Comparison of ENCODE assay signal across 15 cellular contexts in genomic region chr3:52221141-52221562, GRCh38. TPM values are rescaled to one million over a fixed set of nuclear protein-coding genes. Genes with fewer than 3 reads are reported as not detected.
DNase-seq lines count a peak whose midpoint lies in the region; ATAC-seq, FAIRE-seq and TF ChIP-seq lines count a peak whose summit lies in the region.
"Had no signal": no experiment of that assay in that cellular context is flagged by ENCODE, and none has a peak within 500 bp of the region (broad histone marks: within the 10 kb centered on the region; RNA-seq: fewer than 3 reads in every experiment).

No MANE protein-coding gene starts in this region.

- H3K4me1 Mint-ChIP-seq in activated naive CD4-positive, alpha-beta T cell treated with anti-CD3 and anti-CD28 coated beads, Interleukin-2, amount 10 ng/mL, durations not matched to agents 7 days and 5 days = peaks cover 96% of the 10 kb centered on the region
- peaks cover 91% of the 10 kb centered on the region for H3K4me1 Mint-ChIP-seq in stimulated activated effector memory CD8-positive, alpha-beta T cell treated with anti-CD3 and anti-CD28 coated beads, Interleukin-12 subunit alpha, Interleukin-12 subunit beta, amount 100 ng/mL, for 72 hours
- H3K4me1 Mint-ChIP-seq in HFFc6 (ENCODE audit: low read depth) = peaks cover 15% of the 10 kb centered on the region

- H3K9me2 ChIP-seq in Karpas-422 (replicated peaks; ENCODE audit: insufficient read depth, low read length) = no peaks in the 10 kb centered on the region

- H3K4ac ChIP-seq in H1 (replicated peaks; ENCODE audit: insufficient read length, low read depth, low read length) = no peak overlapping the region

- no peak for TF ChIP-seq CTCF in H1 (IDR thresholded peaks at IDR 0.05; ENCODE audit: control extremely low read depth in 1 of 3, insufficient read depth in 1 of 3, low read depth in 1 of 3, low read length in 3 of 3)
- no peak for TF ChIP-seq CTCF in HFFc6 (IDR thresholded peaks at IDR 0.05)

- H4K91ac ChIP-seq in H1 (replicated peaks; ENCODE audit: insufficient read length, low read length) = no peak overlapping the region

- ATAC-seq in stimulated activated effector memory CD8-positive, alpha-beta T cell treated with anti-CD3 and anti-CD28 coated beads, Interleukin-12 subunit alpha, Interleukin-12 subunit beta, amount 100 ng/mL, for 72 hours = no peak
- no peak for ATAC-seq in HG03139 (IDR thresholded peaks at IDR 0.05; ENCODE audit: unreplicated experiment)

- no peaks in the 10 kb centered on the region for H3K9me3 Mint-ChIP-seq in activated naive CD4-positive, alpha-beta T cell treated with anti-CD3 and anti-CD28 coated beads, Interleukin-2, amount 10 ng/mL, durations not matched to agents 7 days and 5 days
- no peaks in the 10 kb centered on the region for H3K9me3 Mint-ChIP-seq in stimulated activated effector memory CD8-positive, alpha-beta T cell treated with anti-CD3 and anti-CD28 coated beads, Interleukin-12 subunit alpha, Interleukin-12 subunit beta, amount 100 ng/mL, for 72 hours
- no peaks in the 10 kb centered on the region for H3K9me3 Mint-ChIP-seq in HFFc6
- H3K9me3 Mint-ChIP-seq: activated naive CD4-positive, alpha-beta T cell treated with anti-CD3 and anti-CD28 coated beads for 36 hours had no signal

- no peak for DNase-seq in activated naive CD4-positive, alpha-beta T cell treated with anti-CD3 and anti-CD28 coated beads, Interleukin-2, amount 10 ng/mL, durations not matched to agents 7 days and 5 days
- no peak for DNase-seq in activated naive CD4-positive, alpha-beta T cell (lab: John Stamatoyannopoulos, UW)
- DNase-seq in Karpas-422 = no peak
- peak in 1 of 2 experiments; percentile 43 for DNase-seq in H1 (ENCODE audit: low read depth in 1 of 2, low spot score in 2 of 2)
- no peak for DNase-seq in stimulated activated effector memory CD8-positive, alpha-beta T cell treated with anti-CD3 and anti-CD28 coated beads, Interleukin-12 subunit alpha, Interleukin-12 subunit beta, amount 100 ng/mL, for 72 hours (ENCODE audit: low spot score in 2 of 2)
- no peak for DNase-seq in HFFc6
- DNase-seq in nucleus accumbens (lab: John Stamatoyannopoulos, UW) = no peak

- H4K20me1 ChIP-seq in Karpas-422 (ENCODE audit: insufficient read depth, low read depth, low read length) = peaks cover 71% of the 10 kb centered on the region
- H4K20me1 ChIP-seq in H1 (replicated peaks in 1 of 2; ENCODE audit: control insufficient read depth in 1 of 2, insufficient read depth in 2 of 2, low read length in 2 of 2) = no peaks in the 10 kb centered on the region

- no peaks in the 10 kb centered on the region for H3K27me3 Mint-ChIP-seq in activated naive CD4-positive, alpha-beta T cell treated with anti-CD3 and anti-CD28 coated beads, Interleukin-2, amount 10 ng/mL, durations not matched to agents 7 days and 5 days
- H3K27me3 Mint-ChIP-seq in HFFc6 (ENCODE audit: insufficient read depth) = peaks cover 3% of the 10 kb centered on the region

- peak overlapping the region; percentile 14; the same call in 1 of the 2 replicates for H4K8ac ChIP-seq in H1 (ENCODE audit: extremely low read depth, insufficient read depth, low read length)

- FAIRE-seq in H1 (lab: Jason Lieb, UNC) = no peak
- FAIRE-seq: frontal cortex had no signal

- no peak overlapping the region for H2AK5ac ChIP-seq in H1 (ENCODE audit: low read depth, low read length)

- peak overlapping the region; percentile 61; the same call in 1 of the 2 replicates for H2BK15ac ChIP-seq in H1 (ENCODE audit: low read length)

- H3K4me1 ChIP-seq in Karpas-422 (ENCODE audit: low read length) (peaks cover 63% of the 10 kb centered on the region), H1 (replicated peaks in 1 of 4; ENCODE audit: control insufficient read depth in 3 of 4, insufficient read depth in 4 of 4, low read length in 3 of 4) (peaks cover 0 to 4% (median 3%) of the 10 kb centered on the region in 4 experiments; a peak in 5 of 7 replicates)

- TF ChIP-seq POLR2A in H1 (IDR thresholded peaks at IDR 0.05; ENCODE audit: control extremely low read depth in 1 of 2, low read depth in 2 of 2, low read length in 2 of 2) = no peak

- TF ChIP-seq EP300 in H1 (IDR thresholded peaks at IDR 0.05; ENCODE audit: borderline replicate concordance in 1 of 2, low read depth in 2 of 2, low read length in 2 of 2) = no peak

- no peak overlapping the region; the same call in 1 of the 2 replicates for H2BK20ac ChIP-seq in H1 (ENCODE audit: low read length)

- H3K9me3 ChIP-seq in Karpas-422 (ENCODE audit: low read length) = no peaks in the 10 kb centered on the region
- no peaks in the 10 kb centered on the region for H3K9me3 ChIP-seq in H1 (ENCODE audit: insufficient read depth in 2 of 2, low read depth in 1 of 2, low read length in 1 of 2)

- no peak overlapping the region for H3K18ac ChIP-seq in H1 (ENCODE audit: extremely low read depth, low read length)

- H3K4me2 ChIP-seq in Karpas-422 (ENCODE audit: low read depth, low read length, poor library complexity, severe bottlenecking) (peak overlapping the region; percentile 41), H1 (ENCODE audit: insufficient read depth in 1 of 2, low read depth in 2 of 2, low read length in 2 of 2) (no peak overlapping the region)

- H4K5ac ChIP-seq in H1 (ENCODE audit: insufficient read length, low read depth, low read length) = no peak overlapping the region

- H3K79me2 ChIP-seq in Karpas-422 (ENCODE audit: low read length) = peaks cover 61% of the 10 kb centered on the region
- H3K79me2 ChIP-seq in H1 (ENCODE audit: control insufficient read depth in 1 of 2, insufficient read depth in 2 of 2, low read length in 2 of 2) = no peaks in the 10 kb centered on the region

- H3K36me3 ChIP-seq in Karpas-422 (ENCODE audit: insufficient read depth, low read length) (peaks cover 50% of the 10 kb centered on the region), H1 (ENCODE audit: control insufficient read depth in 2 of 4, insufficient read depth in 4 of 4, low read length in 3 of 4) (no peaks in the 10 kb centered on the region; a peak in 1 of 8 replicates)

- no peaks in the 10 kb centered on the region for H3K79me1 ChIP-seq in H1 (ENCODE audit: low read depth, low read length)

- 0 out of 2 replicates have a peak overlapping the region, but pooled peaks have one; percentile 32 for H2BK5ac ChIP-seq in H1 (ENCODE audit: low read depth, low read length)

- H3K4me3 Mint-ChIP-seq in activated naive CD4-positive, alpha-beta T cell treated with anti-CD3 and anti-CD28 coated beads, Interleukin-2, amount 10 ng/mL, durations not matched to agents 7 days and 5 days = peak overlapping the region; percentile 73
- peak overlapping the region; percentile 77 for H3K4me3 Mint-ChIP-seq in stimulated activated effector memory CD8-positive, alpha-beta T cell treated with anti-CD3 and anti-CD28 coated beads, Interleukin-12 subunit alpha, Interleukin-12 subunit beta, amount 100 ng/mL, for 72 hours
- no peak overlapping the region for H3K4me3 Mint-ChIP-seq in HFFc6

- 94% methylated on average over 27 of the region's 27 CpGs; no CpG with 5 or more reads in 1 of the 2 experiments for WGBS in H1 (ENCODE audit: extremely low coverage in 1 of 2, insufficient coverage in 1 of 2, insufficient read length in 1 of 2, insufficient replicate concordance in 2 of 2, low coverage in 1 of 2, low lambda C conversion rate in 2 of 2, missing lambda C conversion rate in 1 of 2), 2 experiments

- H3K27ac ChIP-seq in Karpas-422 (ENCODE audit: low read length) (peak overlapping the region; percentile 75), H1 (ENCODE audit: low read depth, low read length) (no peak overlapping the region)

- no peak overlapping the region; the same call in 1 of the 2 replicates for H3K4me3 ChIP-seq in Karpas-422 (ENCODE audit: low read length)
- no peak overlapping the region for H3K4me3 ChIP-seq in H1 (ENCODE audit: extremely low read depth in 1 of 4, insufficient read depth in 2 of 4, low read depth in 3 of 4, low read length in 4 of 4)
- H3K4me3 ChIP-seq: lung had no signal

- no peaks in the 10 kb centered on the region for H3K27me3 ChIP-seq in Karpas-422 (ENCODE audit: low read length)
- H3K27me3 ChIP-seq in H1 (replicated peaks in 1 of 4; ENCODE audit: control insufficient read depth in 3 of 4, extremely low read depth in 1 of 4, insufficient read depth in 3 of 4, low read length in 3 of 4) = no peaks in the 10 kb centered on the region

- no peak overlapping the region for H3K27ac Mint-ChIP-seq in activated naive CD4-positive, alpha-beta T cell treated with anti-CD3 and anti-CD28 coated beads, Interleukin-2, amount 10 ng/mL, durations not matched to agents 7 days and 5 days
- H3K27ac Mint-ChIP-seq in stimulated activated effector memory CD8-positive, alpha-beta T cell treated with anti-CD3 and anti-CD28 coated beads, Interleukin-12 subunit alpha, Interleukin-12 subunit beta, amount 100 ng/mL, for 72 hours = no peak overlapping the region
- H3K27ac Mint-ChIP-seq in HFFc6 = no peak overlapping the region

- H3K9ac ChIP-seq in Karpas-422 (ENCODE audit: low read length) (peak overlapping the region; percentile 23; the same call in 1 of the 2 replicates), H1 (replicated peaks in 1 of 4; ENCODE audit: extremely low read depth in 1 of 4, low read depth in 3 of 4, low read length in 3 of 4) (no peak overlapping the region)

- POLR2A ChIA-PET in H1 (lab: Charles Lee; ENCODE audit: partially characterized antibody) = interaction anchor here (1.0 to 2.4 kb wide), 8 partner anchors 11 to 228 kb away, joined by 3 to 7 read pairs (median 6); partner anchors contain the start of genes GLYCTK and TWF2

- H2AFZ ChIP-seq in Karpas-422 (ENCODE audit: low read length) (no peak overlapping the region), H1 (ENCODE audit: low read length) (no peak overlapping the region)

- TF ChIP-seq RAD21 in H1 (IDR thresholded peaks at IDR 0.05 in 1 of 2, conservative IDR thresholded peaks at IDR 0.05 in 1 of 2; ENCODE audit: low read depth in 2 of 2, low read length in 2 of 2) = no peak

- H3K36me3 Mint-ChIP-seq in activated naive CD4-positive, alpha-beta T cell treated with anti-CD3 and anti-CD28 coated beads, Interleukin-2, amount 10 ng/mL, durations not matched to agents 7 days and 5 days = peaks cover 19% of the 10 kb centered on the region
- H3K36me3 Mint-ChIP-seq in stimulated activated effector memory CD8-positive, alpha-beta T cell treated with anti-CD3 and anti-CD28 coated beads, Interleukin-12 subunit alpha, Interleukin-12 subunit beta, amount 100 ng/mL, for 72 hours = peaks cover 8% of the 10 kb centered on the region
- H3K36me3 Mint-ChIP-seq in HFFc6 (ENCODE audit: low read depth) = no peaks in the 10 kb centered on the region

- no peak overlapping the region for H3K14ac ChIP-seq in H1 (ENCODE audit: insufficient read length)

- H2BK12ac ChIP-seq in H1 (ENCODE audit: low read depth, low read length) = peak overlapping the region; percentile 60; the same call in 1 of the 2 replicates

- no peaks in the 10 kb centered on the region for H3K23me2 ChIP-seq in H1 (ENCODE audit: low read depth, low read length)

- no peak overlapping the region for H2BK120ac ChIP-seq in H1 (replicated peaks; ENCODE audit: low read depth, low read length)

- CTCF ChIA-PET in activated naive CD4-positive, alpha-beta T cell treated with anti-CD3 and anti-CD28 coated beads, Interleukin-2, amount 10 ng/mL, durations not matched to agents 7 days and 5 days (lab: Charles Lee) = interaction anchor here (0.6 to 10.4 kb wide), 32 partner anchors 10 to 227 kb away, joined by 3 to 125 read pairs (median 5); partner anchors contain the start of genes POC1A, RPL29, TWF2 and WDR82
- CTCF ChIA-PET in H1 (lab: Charles Lee; ENCODE audit: partially characterized antibody) = interaction anchor here (0.7 to 20.4 kb wide), 50 partner anchors 11 to 226 kb away, joined by 3 to 336 read pairs (median 5); partner anchors contain the start of genes ALAS1, PPM1M and TWF2

- no peak overlapping the region for H3K23ac ChIP-seq in H1 (ENCODE audit: insufficient read length)

- H3K56ac ChIP-seq in H1 (replicated peaks; ENCODE audit: insufficient read length, low read depth, low read length) = no peak overlapping the region

RNA-seq across cellular contexts. Expression of gene TLR9, which starts 4.3 kb away (rescaled TPM):
- total RNA-seq in Karpas-422 (2014; rRNA removed; shearing (Covaris generic); ENCODE audit: low replicate concordance) = 7.4 and 26.5 TPM in 2 replicates
- total RNA-seq in H1 (2021; fragmentation: NEBNext Ultra II Directional; extraction: Animal tissue kit (Norgen Biotek cat#: 25700)) = not detected in 2 replicates
- polyA plus RNA-seq in H1 (2011; rRNA removed) = 0.05 and 0.06 TPM in 2 replicates
- not detected for polyA plus RNA-seq in H1 (2011; cell fraction: cytosol; rRNA removed)
- not detected for polyA plus RNA-seq in H1 (2011; cell fraction: nucleus; rRNA removed)
- polyA plus RNA-seq in H1 (2012, experiment 1 of 2) = 0.08 to 0.11 TPM in 2 of 4 replicates, not detected in the others
- not detected for polyA plus RNA-seq in H1 (2012, experiment 2 of 2)
- not detected for polyA plus RNA-seq in H1 (2013, experiment 1 of 2)
- polyA plus RNA-seq in H1 (2013, experiment 2 of 2) = not detected
- 0.06 TPM in 1 of 2 replicates, not detected in the other for polyA minus RNA-seq in H1 (2011; rRNA and poly(A)+ RNA removed)
- not detected for polyA minus RNA-seq in H1 (2011; cell fraction: cytosol; rRNA and poly(A)+ RNA removed)
- not detected for polyA minus RNA-seq in H1 (2011; cell fraction: nucleus; rRNA and poly(A)+ RNA removed)
- not detected for total RNA-seq in HFFc6 (2021; fragmentation: NEBNext Ultra II Directional; extraction: Animal tissue kit (Norgen Biotek cat#: 25700))
- total RNA-seq: frontal cortex, osteocyte, PC-3, temporal lobe had no signal
- polyA plus RNA-seq: keratinocyte had no signal

RNA-seq across cellular contexts. Expression of gene TWF2, which starts 17.8 kb away (rescaled TPM):
- total RNA-seq in Karpas-422 (2014; rRNA removed; shearing (Covaris generic); ENCODE audit: low replicate concordance) = 42.0 and 76.3 TPM in 2 replicates
- 62.6 and 65.2 TPM in 2 replicates for total RNA-seq in H1 (2021; fragmentation: NEBNext Ultra II Directional; extraction: Animal tissue kit (Norgen Biotek cat#: 25700))
- polyA plus RNA-seq in H1 (2011; rRNA removed) = 90.4 and 135 TPM in 2 replicates
- polyA plus RNA-seq in H1 (2011; cell fraction: cytosol; rRNA removed) = 119 TPM
- polyA plus RNA-seq in H1 (2011; cell fraction: nucleus; rRNA removed) = 109 TPM
- polyA plus RNA-seq in H1 (2012, experiment 1 of 2) = 54.0 to 76.2 TPM (median 70.9 TPM) in 4 replicates
- 80.6 TPM for polyA plus RNA-seq in H1 (2012, experiment 2 of 2)
- 44.5 TPM for polyA plus RNA-seq in H1 (2013, experiment 1 of 2)
- 43.3 TPM for polyA plus RNA-seq in H1 (2013, experiment 2 of 2)
- 48.4 and 59.6 TPM in 2 replicates for polyA minus RNA-seq in H1 (2011; rRNA and poly(A)+ RNA removed)
- 55.5 TPM for polyA minus RNA-seq in H1 (2011; cell fraction: cytosol; rRNA and poly(A)+ RNA removed)
- 25.6 TPM for polyA minus RNA-seq in H1 (2011; cell fraction: nucleus; rRNA and poly(A)+ RNA removed)
- total RNA-seq in HFFc6 (2021; fragmentation: NEBNext Ultra II Directional; extraction: Animal tissue kit (Norgen Biotek cat#: 25700)) = 10 to 100 TPM; 73.9 to 83.0 (median 80.7) TPM

RNA-seq across cellular contexts. Expression of gene ALAS1, which starts 23.2 kb away (rescaled TPM):
- total RNA-seq in Karpas-422 (2014; rRNA removed; shearing (Covaris generic); ENCODE audit: low replicate concordance) = 24.8 and 41.6 TPM in 2 replicates
- total RNA-seq in H1 (2021; fragmentation: NEBNext Ultra II Directional; extraction: Animal tissue kit (Norgen Biotek cat#: 25700)) = 45.2 and 45.9 TPM in 2 replicates
- 84.4 and 87.7 TPM in 2 replicates for polyA plus RNA-seq in H1 (2011; rRNA removed)
- polyA plus RNA-seq in H1 (2011; cell fraction: cytosol; rRNA removed) = 64.0 TPM
- polyA plus RNA-seq in H1 (2011; cell fraction: nucleus; rRNA removed) = 66.4 TPM
- polyA plus RNA-seq in H1 (2012, experiment 1 of 2) = 57.7 to 63.5 TPM (median 60.7 TPM) in 4 replicates
- polyA plus RNA-seq in H1 (2012, experiment 2 of 2) = 49.0 TPM
- 34.1 TPM for polyA plus RNA-seq in H1 (2013, experiment 1 of 2)
- 31.3 TPM for polyA plus RNA-seq in H1 (2013, experiment 2 of 2)
- polyA minus RNA-seq in H1 (2011; rRNA and poly(A)+ RNA removed) = 57.3 and 64.7 TPM in 2 replicates
- 30.9 TPM for polyA minus RNA-seq in H1 (2011; cell fraction: cytosol; rRNA and poly(A)+ RNA removed)
- 24.2 TPM for polyA minus RNA-seq in H1 (2011; cell fraction: nucleus; rRNA and poly(A)+ RNA removed)
- 10 to 100 TPM; 31.5 to 39.1 (median 35.1) TPM for total RNA-seq in HFFc6 (2021; fragmentation: NEBNext Ultra II Directional; extraction: Animal tissue kit (Norgen Biotek cat#: 25700))

RNA-seq across cellular contexts. Expression of gene PPM1M, which starts 24.4 kb away (rescaled TPM):
- total RNA-seq in Karpas-422 (2014; rRNA removed; shearing (Covaris generic); ENCODE audit: low replicate concordance) = 25.5 and 35.4 TPM in 2 replicates
- 5.2 and 5.4 TPM in 2 replicates for total RNA-seq in H1 (2021; fragmentation: NEBNext Ultra II Directional; extraction: Animal tissue kit (Norgen Biotek cat#: 25700))
- 5.1 and 6.3 TPM in 2 replicates for polyA plus RNA-seq in H1 (2011; rRNA removed)
- polyA plus RNA-seq in H1 (2011; cell fraction: cytosol; rRNA removed) = 6.3 TPM
- polyA plus RNA-seq in H1 (2011; cell fraction: nucleus; rRNA removed) = 15.4 TPM
- 4.8 to 6.4 TPM (median 5.3 TPM) in 4 replicates for polyA plus RNA-seq in H1 (2012, experiment 1 of 2)
- polyA plus RNA-seq in H1 (2012, experiment 2 of 2) = 5.8 TPM
- polyA plus RNA-seq in H1 (2013, experiment 1 of 2) = 2.7 TPM
- 3.0 TPM for polyA plus RNA-seq in H1 (2013, experiment 2 of 2)
- 7.5 and 11.2 TPM in 2 replicates for polyA minus RNA-seq in H1 (2011; rRNA and poly(A)+ RNA removed)
- polyA minus RNA-seq in H1 (2011; cell fraction: cytosol; rRNA and poly(A)+ RNA removed) = 5.2 TPM
- polyA minus RNA-seq in H1 (2011; cell fraction: nucleus; rRNA and poly(A)+ RNA removed) = 2.0 TPM
- total RNA-seq in HFFc6 (2021; fragmentation: NEBNext Ultra II Directional; extraction: Animal tissue kit (Norgen Biotek cat#: 25700)) = 10 to 100 TPM; 20.8 to 23.4 (median 20.9) TPM

RNA-seq across cellular contexts. Expression of gene WDR82, which starts 57.3 kb away (rescaled TPM):
- total RNA-seq in Karpas-422 (2014; rRNA removed; shearing (Covaris generic); ENCODE audit: low replicate concordance) = 30.4 and 42.0 TPM in 2 replicates
- total RNA-seq in H1 (2021; fragmentation: NEBNext Ultra II Directional; extraction: Animal tissue kit (Norgen Biotek cat#: 25700)) = 77.2 and 82.7 TPM in 2 replicates
- polyA plus RNA-seq in H1 (2011; rRNA removed) = 25.8 and 33.5 TPM in 2 replicates
- polyA plus RNA-seq in H1 (2011; cell fraction: cytosol; rRNA removed) = 39.1 TPM
- polyA plus RNA-seq in H1 (2011; cell fraction: nucleus; rRNA removed) = 15.2 TPM
- 51.4 to 74.4 TPM (median 59.0 TPM) in 4 replicates for polyA plus RNA-seq in H1 (2012, experiment 1 of 2)
- polyA plus RNA-seq in H1 (2012, experiment 2 of 2) = 15.1 TPM
- polyA plus RNA-seq in H1 (2013, experiment 1 of 2) = 26.5 TPM
- polyA plus RNA-seq in H1 (2013, experiment 2 of 2) = 26.3 TPM
- polyA minus RNA-seq in H1 (2011; rRNA and poly(A)+ RNA removed) = 75.6 and 86.5 TPM in 2 replicates
- polyA minus RNA-seq in H1 (2011; cell fraction: cytosol; rRNA and poly(A)+ RNA removed) = 38.2 TPM
- polyA minus RNA-seq in H1 (2011; cell fraction: nucleus; rRNA and poly(A)+ RNA removed) = 25.1 TPM
- total RNA-seq in HFFc6 (2021; fragmentation: NEBNext Ultra II Directional; extraction: Animal tissue kit (Norgen Biotek cat#: 25700)) = 10 to 100 TPM; 55.2 to 62.0 (median 58.6) TPM
